In genomic region chr7:74206589-74207120, GRCh38 we compare ENCODE assay signal across 8 cellular contexts. TPM values are rescaled to one million over a fixed set of nuclear protein-coding genes. Genes with fewer than 3 reads are reported as not detected.
DNase-seq lines count a peak whose midpoint lies in the region; ATAC-seq and TF ChIP-seq lines count a peak whose summit lies in the region.

No MANE protein-coding gene starts in this region.

- TF ChIP-seq POLR2A in lower leg skin (IDR thresholded peaks at IDR 0.05), result no peak

- H3K27ac Mint-ChIP-seq in dendritic cell treated with granulocyte-macrophage colony-stimulating factor and Interleukin-4, amounts not matched to agents 40 ng/mL and 50 ng/mL, for 4 days, result peak overlapping the region; percentile 54

- H3K4me3 Mint-ChIP-seq in dendritic cell treated with granulocyte-macrophage colony-stimulating factor and Interleukin-4, amounts not matched to agents 40 ng/mL and 50 ng/mL, for 4 days, result peak overlapping the region; percentile 46

- ATAC-seq in GM18907 (IDR thresholded peaks at IDR 0.05; ENCODE audit: unreplicated experiment), result no peak

- peaks cover 58% of the 10 kb centered on the region for H3K4me1 Mint-ChIP-seq in dendritic cell treated with granulocyte-macrophage colony-stimulating factor and Interleukin-4, amounts not matched to agents 40 ng/mL and 50 ng/mL, for 4 days (ENCODE audit: low read depth)

- intact Hi-C loops in dendritic cell treated with granulocyte-macrophage colony-stimulating factor and Interleukin-4, amounts not matched to agents 40 ng/mL and 50 ng/mL, for 4 days (cut with micrococcal nuclease), result loop anchor here (1.0 to 10.0 kb wide), 3 partner anchors 46 to 195 kb away; partner anchors contain the start of genes CLIP2 and RFC2
- intact Hi-C loops in lower leg skin (cut with DNase I; ENCODE audit: low total_unique reads), result loop anchor here (5.0 kb wide), 2 partner anchors 139 to 196 kb away; no protein-coding TSS in a partner anchor

- H3K27me3 Mint-ChIP-seq in dendritic cell treated with granulocyte-macrophage colony-stimulating factor and Interleukin-4, amounts not matched to agents 40 ng/mL and 50 ng/mL, for 4 days, result no peaks in the 10 kb centered on the region

- no peaks in the 10 kb centered on the region for H3K9me3 Mint-ChIP-seq in dendritic cell treated with granulocyte-macrophage colony-stimulating factor and Interleukin-4, amounts not matched to agents 40 ng/mL and 50 ng/mL, for 4 days

- no peaks in the 10 kb centered on the region for H3K36me3 Mint-ChIP-seq in dendritic cell treated with granulocyte-macrophage colony-stimulating factor and Interleukin-4, amounts not matched to agents 40 ng/mL and 50 ng/mL, for 4 days (ENCODE audit: low read depth)

- 11 to 13% methylated on average over 22 to 23 of the region's 23 CpGs for WGBS in lower leg skin, 2 donors

- H3K4me3 ChIP-seq in lower leg skin (ENCODE audit: low read depth, poor library complexity, severe bottlenecking), result no peak overlapping the region

- DNase-seq in CMK (ENCODE audit: low read depth) (peak; percentile 49), HCEC 1CT (peak; percentile 58), NCI-H446 treated with DMSO at 0.1 percent for 48 hours (lab: John Stamatoyannopoulos, UW) (peak; percentile 4), lower leg skin (ENCODE audit: low spot score in 2 of 2) (peak; percentile 84 to 98)
- DNase-seq in activated CD4-positive, alpha-beta T cell treated with anti-CD3 and anti-CD28 coated beads, Interleukin-2, amount 50 U/mL, for 4 hours, result peak; percentile 69 to 75
- DNase-seq in stimulated activated CD4-positive, alpha-beta T cell treated with anti-CD3 and anti-CD28 coated beads, TNF-alpha, amount 100 ng/mL, for 1 hour (ENCODE audit: low read depth in 3 of 3, low spot score in 1 of 3), result peak in 2 of 3 donors; percentile 52 to 76

- peak in 1 of 3 donors; percentile 96 for TF ChIP-seq CTCF in lower leg skin (IDR thresholded peaks at IDR 0.05)

RNA-seq across cellular contexts. Expression of gene LAT2, which starts 3.2 kb away (rescaled TPM):
- total RNA-seq in lower leg skin, result 1 to 10 TPM in 3 of 4 donors, under 1 TPM in 1; 0.88 to 2.4 (median 1.5) TPM

RNA-seq across cellular contexts. Expression of gene EIF4H, which starts 32.5 kb away (rescaled TPM):
- total RNA-seq in lower leg skin, result 100 to 1,000 TPM; 259 to 321 (median 296) TPM

RNA-seq across cellular contexts. Expression of gene RFC2, which starts 47.5 kb away (rescaled TPM):
- 10 to 100 TPM; 15.3 to 26.5 (median 23.9) TPM for total RNA-seq in lower leg skin

Comparison
In these comparisons a context has a peak if more than half of its experiments do, and no peak if none do; other contexts are left out.
1. DNase-seq: peak in every context shown above with its lines; median percentile 91 in lower leg skin; 72 in activated CD4-positive, alpha-beta T cell treated with anti-CD3 and anti-CD28 coated beads, Interleukin-2, amount 50 U/mL, for 4 hours; 64 in stimulated activated CD4-positive, alpha-beta T cell treated with anti-CD3 and anti-CD28 coated beads, TNF-alpha, amount 100 ng/mL, for 1 hour; 58 in HCEC 1CT; 49 in CMK; 4 in NCI-H446 treated with DMSO at 0.1 percent for 48 hours.